ENCODE assay signal across 16 cellular contexts in genomic region chr2:72135921-72136320, GRCh38. TPM values are rescaled to one million over a fixed set of nuclear protein-coding genes. Genes with fewer than 3 reads are reported as not detected.
"Had no signal": no experiment of that assay in that cellular context is flagged by ENCODE, and none has a peak within 500 bp of the region (broad histone marks: within the 10 kb centered on the region; RNA-seq: fewer than 3 reads in every experiment).

No MANE protein-coding gene starts in this region.

- H3K27ac Mint-ChIP-seq: memory B cell, naive B cell, nephron, type B pancreatic cell had no signal

- H3K36me3 ChIP-seq: heart left ventricle, neutrophil, stomach, vagina had no signal

- H3K27me3 ChIP-seq: vagina had no signal

- H3K27ac ChIP-seq: coronary artery, heart left ventricle, neutrophil, stomach, vagina had no signal

- H3K4me3 ChIP-seq: coronary artery, heart left ventricle, stomach, vagina had no signal

- H3K4me3 Mint-ChIP-seq: memory B cell, nephron, type B pancreatic cell had no signal

- ATAC-seq: esophagus mucosa, heart left ventricle, left colon had no signal

- H3K9me3 ChIP-seq: heart left ventricle, neutrophil, stomach, vagina had no signal

- H3K9me3 Mint-ChIP-seq: memory B cell, naive B cell, nephron, type B pancreatic cell had no signal

- H3K27me3 Mint-ChIP-seq: type B pancreatic cell had no signal

- DNase-seq: effector CD8-positive, alpha-beta T cell; naive B cell; small intestine; stimulated activated CD4-positive, alpha-beta T cell treated with anti-CD3 and anti-CD28 coated beads, Interleukin-12 subunit alpha, Interleukin-12 subunit beta, amount 100 ng/mL, for 4 hours; stimulated activated naive CD4-positive, alpha-beta T cell; stomach had no signal

- H3K36me3 Mint-ChIP-seq: memory B cell, naive B cell, type B pancreatic cell had no signal

RNA-seq across cellular contexts. Expression of gene CYP26B1, which starts 11.7 kb away (rescaled TPM):
- total RNA-seq: dermis microvascular lymphatic vessel endothelial cell had no signal
